Comparison of ENCODE assay signal across 27 cellular contexts in genomic region chr11:69439127-69439526, GRCh38. TPM values are rescaled to one million over a fixed set of nuclear protein-coding genes. Genes with fewer than 3 reads are reported as not detected.
"Had no signal": no experiment of that assay in that cellular context is flagged by ENCODE, and none has a peak within 500 bp of the region (broad histone marks: within the 10 kb centered on the region; RNA-seq: fewer than 3 reads in every experiment).

No MANE protein-coding gene starts in this region.

- H3K4me3 ChIP-seq: dorsolateral prefrontal cortex, ovary, psoas muscle, skin epidermis, stomach, testis, upper lobe of right lung had no signal

- H3K9me3 ChIP-seq: ovary, psoas muscle, stomach, testis, upper lobe of right lung had no signal

- H3K27ac Mint-ChIP-seq: activated B cell treated with CpG ODN at 0.5 μM for 24 hours; activated CD8-positive, alpha-beta T cell treated with anti-CD3 and anti-CD28 coated beads for 36 hours; activated naive CD4-positive, alpha-beta T cell treated with anti-CD3 and anti-CD28 coated beads for 36 hours; activated T-cell treated with anti-CD3 and anti-CD28 coated beads, Interleukin-2, amount 50 U/mL, for 24 hours; T-helper 17 cell had no signal

- H3K36me3 ChIP-seq: ovary, stomach, upper lobe of right lung had no signal

- H3K9me3 Mint-ChIP-seq: activated B cell treated with CpG ODN at 0.5 μM for 24 hours; activated CD8-positive, alpha-beta T cell treated with anti-CD3 and anti-CD28 coated beads for 36 hours; activated naive CD4-positive, alpha-beta T cell treated with anti-CD3 and anti-CD28 coated beads for 36 hours; activated T-cell treated with anti-CD3 and anti-CD28 coated beads, Interleukin-2, amount 50 U/mL, for 24 hours had no signal

- H3K4me3 Mint-ChIP-seq: activated B cell treated with CpG ODN at 0.5 μM for 24 hours; activated CD8-positive, alpha-beta T cell treated with anti-CD3 and anti-CD28 coated beads for 36 hours; activated naive CD4-positive, alpha-beta T cell treated with anti-CD3 and anti-CD28 coated beads for 36 hours; activated T-cell treated with anti-CD3 and anti-CD28 coated beads, Interleukin-2, amount 50 U/mL, for 24 hours; T-helper 17 cell had no signal

- H3K27me3 Mint-ChIP-seq: brain had no signal

- H3K36me3 Mint-ChIP-seq: brain had no signal

- ATAC-seq: activated CD8-positive, alpha-beta T cell treated with anti-CD3 and anti-CD28 coated beads for 36 hours; foreskin keratinocyte; left lobe of liver; psoas muscle; right cardiac atrium; T-helper 17 cell; upper lobe of right lung had no signal

- H3K27ac ChIP-seq: dorsolateral prefrontal cortex, foreskin keratinocyte, ovary, psoas muscle, skin epidermis, stomach, testis, upper lobe of right lung had no signal

- H3K27me3 ChIP-seq: dorsolateral prefrontal cortex, foreskin keratinocyte, ovary, testis, upper lobe of right lung had no signal

- DNase-seq: activated B cell treated with CpG ODN at 0.5 μM for 24 hours; activated CD4-positive, alpha-beta T cell treated with anti-CD3 and anti-CD28 coated beads for 4 hours; activated CD8-positive, alpha-beta T cell treated with anti-CD3 and anti-CD28 coated beads for 36 hours; activated naive CD4-positive, alpha-beta T cell treated with anti-CD3 and anti-CD28 coated beads for 36 hours; activated T-cell treated with anti-CD3 and anti-CD28 coated beads, Interleukin-2, amount 50 U/mL, for 24 hours; caudate nucleus; foreskin keratinocyte; hippocampal formation; mammary epithelial cell; right cardiac atrium; stimulated activated CD4-positive, alpha-beta T cell treated with anti-CD3 and anti-CD28 coated beads, Interleukin-15, amount 100 ng/mL, for 24 hours; stimulated activated CD4-positive, alpha-beta T cell treated with anti-CD3 and anti-CD28 coated beads, Interleukin-2, amount 100 ng/mL, for 48 hours; stomach; T-helper 17 cell; testis; upper lobe of right lung had no signal

RNA-seq across cellular contexts. Expression of gene LINC01488, which starts 42.3 kb away (rescaled TPM):
- total RNA-seq: activated B cell treated with CpG ODN at 0.5 μM for 24 hours; activated CD8-positive, alpha-beta T cell treated with anti-CD3 and anti-CD28 coated beads for 36 hours; activated naive CD4-positive, alpha-beta T cell treated with anti-CD3 and anti-CD28 coated beads for 36 hours; dorsolateral prefrontal cortex; epithelial cell of proximal tubule; fibroblast of lung; foreskin keratinocyte; mammary epithelial cell; mononuclear cell; ovary; psoas muscle; stomach; T-helper 17 cell; testis; upper lobe of right lung had no signal
- polyA plus RNA-seq: fibroblast of lung, foreskin keratinocyte, keratinocyte, mammary epithelial cell, neural cell, ovary, stomach had no signal
